ENCODE assay signal across 8 cellular contexts in the genomic region with DNA sequence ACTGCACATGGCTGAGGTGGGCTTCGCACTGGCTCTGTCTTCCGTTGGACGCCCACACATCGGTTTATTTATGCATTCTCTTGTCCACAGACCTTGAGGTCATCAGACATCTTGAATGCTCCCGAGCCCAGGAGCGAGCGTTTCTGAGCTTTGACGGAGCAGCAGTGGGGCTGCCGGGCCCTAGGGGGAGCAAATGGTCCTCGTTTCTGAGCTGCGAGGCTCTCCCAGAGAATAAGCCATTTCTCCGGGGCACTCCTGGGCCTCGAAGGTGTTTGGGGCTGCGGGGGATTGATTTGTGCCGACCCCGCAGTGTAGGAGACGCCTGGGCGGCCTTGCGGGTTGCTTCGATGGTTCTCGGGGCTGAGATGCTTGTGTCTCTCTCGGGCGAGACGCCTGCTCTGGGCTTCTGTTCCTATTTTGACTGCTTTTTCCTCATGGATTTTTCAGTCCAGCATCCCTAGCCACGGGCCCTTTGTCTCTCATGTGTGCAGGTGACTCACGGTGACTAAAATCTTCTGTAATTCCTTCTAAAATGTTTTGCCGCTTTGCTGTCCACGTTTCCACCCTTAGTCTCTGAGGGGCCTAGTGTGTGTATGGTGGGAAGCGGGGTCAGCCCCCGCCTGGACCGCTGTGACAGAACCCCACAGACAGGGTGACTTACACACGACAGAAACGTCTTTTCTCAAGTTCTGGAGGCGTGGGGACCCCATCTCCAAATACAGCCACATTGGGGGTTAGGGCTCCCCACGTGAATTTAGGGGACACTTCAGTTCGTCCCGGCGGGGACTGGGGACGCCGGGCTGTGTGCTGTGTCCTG.
A peak's percentile ranks its signal among the peaks of the same experiment; 100 is the strongest.
DNase-seq lines count a peak whose midpoint lies in the region; ATAC-seq and TF ChIP-seq lines count a peak whose summit lies in the region.

No MANE protein-coding gene starts in this region.

- H2BK15ac ChIP-seq in H9 (ENCODE audit: low read depth, low read length), result no peak overlapping the region

- peaks cover 1% of the 10 kb centered on the region; the same call in 1 of the 2 replicates for H3K79me2 ChIP-seq in H9 (ENCODE audit: insufficient read depth, low read length)

- H4K5ac ChIP-seq in H9 (ENCODE audit: insufficient read length, low read depth, low read length), result no peak overlapping the region

- no peak for TF ChIP-seq EP300 in esophagus muscularis mucosa (IDR thresholded peaks at IDR 0.05)

- no peak overlapping the region for H2BK20ac ChIP-seq in H9 (ENCODE audit: low read depth, low read length, poor library complexity, severe bottlenecking)

- no peak overlapping the region for H2BK120ac ChIP-seq in H9 (ENCODE audit: low read depth, low read length, poor library complexity, severe bottlenecking)

- no peaks in the 10 kb centered on the region for H3K36me3 ChIP-seq in WERI-Rb-1
- H3K36me3 ChIP-seq in esophagus muscularis mucosa, result no peaks in the 10 kb centered on the region

- no peak overlapping the region for H3K9ac ChIP-seq in H9 (ENCODE audit: extremely low read depth, insufficient read length, low read length)

- H3K23ac ChIP-seq in H9 (ENCODE audit: insufficient read length, low read depth, low read length), result no peak overlapping the region

- H3K27ac Mint-ChIP-seq in H9, result peak overlapping the region; percentile 83 to 90 (median 85); a peak in 5 of 7 replicates
- peak overlapping the region; percentile 94 for H3K27ac Mint-ChIP-seq in natural killer cell

- no peak for ATAC-seq in natural killer cell
- no peak for ATAC-seq in GM18517 (IDR thresholded peaks at IDR 0.05; ENCODE audit: unreplicated experiment)
- ATAC-seq in GM21786 (IDR thresholded peaks at IDR 0.05; ENCODE audit: unreplicated experiment), result no peak
- ATAC-seq in HG02970 (IDR thresholded peaks at IDR 0.05; ENCODE audit: low FRiP score, unreplicated experiment), result no peak

- H3K4me3 ChIP-seq in WERI-Rb-1 (ENCODE audit: low read depth, low read length) (no peak overlapping the region), esophagus muscularis mucosa (peak overlapping the region; percentile 51 to 59 (median 55))

- intact Hi-C loops in esophagus muscularis mucosa (cut with DNase I) (loop anchor here (1.0 to 2.0 kb wide), 2 partner anchors 42 to 258 kb away; a partner anchor contains a TSS), natural killer cell (cut with micrococcal nuclease) (loop anchor here (1.0 kb wide), 2 partner anchors 67 to 223 kb away; no protein-coding TSS in a partner anchor)

- H2BK5ac ChIP-seq in H9 (ENCODE audit: insufficient read length, low read length), result no peak overlapping the region

- H3K36me3 Mint-ChIP-seq in H9 (ENCODE audit: insufficient read depth in 1 of 3, low read depth in 3 of 3) (peaks cover 0 to 10% (median 3%) of the 10 kb centered on the region in 3 experiments; a peak in 4 of 7 replicates), natural killer cell (no peaks in the 10 kb centered on the region)

- H3K9me3 Mint-ChIP-seq in H9, result no peaks in the 10 kb centered on the region
- H3K9me3 Mint-ChIP-seq in natural killer cell, result no peaks in the 10 kb centered on the region

- H3K9me3 ChIP-seq in H9 (ENCODE audit: control insufficient read depth, low read depth, low read length), result no peaks in the 10 kb centered on the region
- no peaks in the 10 kb centered on the region for H3K9me3 ChIP-seq in WERI-Rb-1 (ENCODE audit: severe bottlenecking)
- H3K9me3 ChIP-seq in esophagus muscularis mucosa, result no peaks in the 10 kb centered on the region

- H3K4me1 Mint-ChIP-seq in H9 (peaks cover 20 to 23% of the 10 kb centered on the region in 2 experiments), natural killer cell (peaks cover 12 to 13% of the 10 kb centered on the region in 2 donors)

- H2BK12ac ChIP-seq in H9 (ENCODE audit: insufficient read length, low read depth, low read length), result no peak overlapping the region

- peak; percentile 6 for TF ChIP-seq POLR2A in esophagus muscularis mucosa (IDR thresholded peaks at IDR 0.05; ENCODE audit: low read depth)

- no peaks in the 10 kb centered on the region for H4K20me1 ChIP-seq in H9 (ENCODE audit: control insufficient read depth, insufficient read depth, insufficient read length)

- H3K4ac ChIP-seq in H9 (ENCODE audit: low read depth, low read length), result no peak overlapping the region

- TF ChIP-seq CTCF in AG09319 (IDR thresholded peaks at IDR 0.05; ENCODE audit: low read depth, low read length) (peak; percentile 72), H9 (conservative IDR thresholded peaks at IDR 0.05) (peak; percentile 60), WERI-Rb-1 (IDR thresholded peaks at IDR 0.05; ENCODE audit: low read depth, low read length) (peak; percentile 43), esophagus muscularis mucosa (IDR thresholded peaks at IDR 0.05) (peak; percentile 52 to 78 (median 71)), natural killer cell (IDR thresholded peaks at IDR 0.05) (no peak)

- H3K27me3 Mint-ChIP-seq in H9 (ENCODE audit: low read depth), result no peaks in the 10 kb centered on the region
- H3K27me3 Mint-ChIP-seq in natural killer cell (ENCODE audit: low read depth in 2 of 2), result no peaks in the 10 kb centered on the region

- DNase-seq in AG09319 (ENCODE audit: extremely low read depth, low read depth) (no peak), H9 (peak; percentile 79), WERI-Rb-1 (peak; percentile 45), esophagus muscularis mucosa (ENCODE audit: extremely low spot score) (no peak), natural killer cell (no peak)

- H3K27me3 ChIP-seq in H9 (ENCODE audit: insufficient read depth, low read length) (no peaks in the 10 kb centered on the region), WERI-Rb-1 (ENCODE audit: insufficient read depth, low read depth, severe bottlenecking) (no peaks in the 10 kb centered on the region), esophagus muscularis mucosa (peaks cover 0 to 8% (median 0%) of the 10 kb centered on the region in 4 donors)

- H4K8ac ChIP-seq in H9 (replicated peaks; ENCODE audit: insufficient read length, low read depth, low read length), result no peak overlapping the region

- H3K27ac ChIP-seq in H9 (ENCODE audit: insufficient read length, low read depth, low read length), result no peak overlapping the region
- no peak overlapping the region for H3K27ac ChIP-seq in WERI-Rb-1
- peak overlapping the region; percentile 89 to 95 (median 92) for H3K27ac ChIP-seq in esophagus muscularis mucosa (replicated peaks in 1 of 4)

- H3T11ph ChIP-seq in H9 (ENCODE audit: low read length), result no peak overlapping the region

- H3K4me1 ChIP-seq in H9 (ENCODE audit: insufficient read depth, low read length), result peaks cover 4% of the 10 kb centered on the region; the same call in 1 of the 2 replicates
- peaks cover 30 to 38% (median 34%) of the 10 kb centered on the region in 4 donors for H3K4me1 ChIP-seq in esophagus muscularis mucosa

- no CpG with 5 or more reads among the region's 40 CpGs for WGBS in H9 (ENCODE audit: extremely low coverage, insufficient read length, low lambda C conversion rate)
- 13% methylated on average over 29 of the region's 40 CpGs for WGBS in esophagus muscularis mucosa

- H2AFZ ChIP-seq in H9 (ENCODE audit: low read length), result no peak overlapping the region

- peak overlapping the region; percentile 39 for H3K4me2 ChIP-seq in H9 (ENCODE audit: insufficient read depth, insufficient read length, low read length)

- H4K91ac ChIP-seq in H9 (ENCODE audit: insufficient read length, low read depth, low read length), result no peak overlapping the region

- peaks cover 3% of the 10 kb centered on the region for H3K23me2 ChIP-seq in H9 (ENCODE audit: insufficient read length, low read depth, low read length, poor library complexity, severe bottlenecking)

- no peak overlapping the region for H2AK5ac ChIP-seq in H9 (ENCODE audit: insufficient read length, low read length)

- H3K4me3 Mint-ChIP-seq in H9 (peak overlapping the region; percentile 50 to 76), natural killer cell (peak overlapping the region; percentile 90)

- H3K79me1 ChIP-seq in H9 (ENCODE audit: insufficient read depth, low read depth, low read length, poor library complexity, severe bottlenecking), result no peaks in the 10 kb centered on the region

- peak overlapping the region; percentile 19 for H3K18ac ChIP-seq in H9 (ENCODE audit: insufficient read length, low read depth, low read length)

- H3K56ac ChIP-seq in H9 (ENCODE audit: insufficient read length, low read depth, low read length), result no peak overlapping the region

- no peak overlapping the region for H3K14ac ChIP-seq in H9 (ENCODE audit: insufficient read depth, low read length)

Comparison
In these comparisons a context has a peak if more than half of its experiments do, and no peak if none do; other contexts are left out.
1. DNase-seq: peak in H9 (single experiment) and WERI-Rb-1 (single experiment); none in AG09319 (single experiment), esophagus muscularis mucosa (single experiment) and natural killer cell (single experiment).
2. H3K27ac ChIP-seq: peak in esophagus muscularis mucosa (4 of 4); none in H9 (single experiment) and WERI-Rb-1 (single experiment).